8 cellular contexts compared by ENCODE assay signal in the genomic region with DNA sequence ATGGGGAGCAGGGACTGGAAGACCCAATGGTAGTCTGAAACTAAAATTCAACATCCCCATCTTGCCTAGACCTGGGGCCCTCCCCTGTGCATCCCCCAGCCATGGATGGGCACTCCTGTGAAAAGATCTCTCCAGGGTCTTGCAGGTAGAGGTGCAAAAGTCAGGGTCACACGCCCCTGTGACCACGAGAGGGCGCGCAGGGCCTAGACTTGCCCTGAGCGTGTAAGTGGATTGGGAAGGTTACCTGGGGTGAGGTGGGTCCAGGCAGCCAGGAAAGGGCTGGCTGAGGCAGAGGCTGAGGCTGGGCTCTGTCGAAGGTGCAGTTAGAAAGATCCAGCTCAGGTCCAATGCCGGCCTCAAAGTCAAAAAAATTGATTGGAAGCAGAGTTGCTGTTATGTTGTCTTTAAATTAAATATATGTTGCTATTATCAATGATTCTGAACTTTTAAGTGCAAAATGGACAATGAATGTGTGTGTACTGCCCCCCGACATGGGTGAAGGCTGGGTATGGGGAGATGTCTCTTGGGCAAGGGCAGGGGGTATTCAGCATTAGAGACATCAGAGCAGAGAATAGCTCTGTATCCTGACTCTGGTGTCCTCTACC. TPM values are rescaled to one million over a fixed set of nuclear protein-coding genes. Genes with fewer than 3 reads are reported as not detected.
A peak's percentile ranks its signal among the peaks of the same experiment; 100 is the strongest.
DNase-seq lines count a peak whose midpoint lies in the region; FAIRE-seq and TF ChIP-seq lines count a peak whose summit lies in the region.

No MANE protein-coding gene starts in this region.

- no peaks in the 10 kb centered on the region for H3K9me3 ChIP-seq in kidney (ENCODE audit: control insufficient read depth in 1 of 2, low read length in 2 of 2)
- H3K9me3 ChIP-seq in effector memory CD4-positive, alpha-beta T cell (ENCODE audit: control insufficient read depth, low read length): no peaks in the 10 kb centered on the region

- H3K36me3 ChIP-seq in GM06990 (ENCODE audit: control insufficient read depth, insufficient read depth, low read length) (no peaks in the 10 kb centered on the region), kidney (ENCODE audit: control insufficient read depth in 1 of 2, insufficient read depth in 2 of 2, low read length in 2 of 2) (no peaks in the 10 kb centered on the region)
- H3K36me3 ChIP-seq in effector memory CD4-positive, alpha-beta T cell (ENCODE audit: control insufficient read depth, insufficient read depth, low read length): no peaks in the 10 kb centered on the region

- H3K4me1 ChIP-seq in kidney (ENCODE audit: control insufficient read depth in 1 of 2, insufficient read depth in 1 of 2, low read depth in 1 of 2, low read length in 2 of 2): no peaks in the 10 kb centered on the region
- H3K4me1 ChIP-seq in effector memory CD4-positive, alpha-beta T cell (ENCODE audit: control insufficient read depth, insufficient read depth, low read length, poor library complexity, severe bottlenecking): no peaks in the 10 kb centered on the region

- H3K4me3 ChIP-seq in GM06990 (replicated peaks; ENCODE audit: low read depth, low read length) (no peak overlapping the region), kidney (ENCODE audit: low read length in 2 of 2) (no peak overlapping the region)
- no peak overlapping the region for H3K4me3 ChIP-seq in effector memory CD4-positive, alpha-beta T cell (ENCODE audit: insufficient read depth, low read depth, low read length, poor library complexity, severe bottlenecking)

- no peak for FAIRE-seq in kidney (lab: Jason Lieb, UNC)

- intact Hi-C loops in kidney (cut with DNase I): no loop called here

- no peak overlapping the region for H3K9ac ChIP-seq in kidney (ENCODE audit: low read length in 2 of 2)

- peaks cover 7% of the 10 kb centered on the region for H3K27me3 ChIP-seq in GM06990 (replicated peaks; ENCODE audit: control insufficient read depth, insufficient read depth, low read length)
- no peaks in the 10 kb centered on the region for H3K27me3 ChIP-seq in effector memory CD4-positive, alpha-beta T cell (replicated peaks; ENCODE audit: control insufficient read depth, insufficient read depth, low read length, poor library complexity, severe bottlenecking)

- H3K27ac ChIP-seq in kidney (ENCODE audit: low read depth in 2 of 2, low read length in 2 of 2): no peak overlapping the region
- no peak overlapping the region for H3K27ac ChIP-seq in effector memory CD4-positive, alpha-beta T cell (ENCODE audit: insufficient read depth, low read length, poor library complexity, severe bottlenecking)

- TF ChIP-seq CTCF in GM06990 (IDR thresholded peaks at IDR 0.05; ENCODE audit: insufficient read depth, low read length, poor library complexity, severe bottlenecking) (peak; percentile 91), LNCAP (IDR thresholded peaks at IDR 0.05) (peak; percentile 92), kidney (IDR thresholded peaks at IDR 0.05; ENCODE audit: borderline replicate concordance, extremely low read depth, insufficient read depth) (peak; percentile 81)

- DNase-seq in GM06990 (ENCODE audit: extremely low read depth, insufficient read length): peak; percentile 69
- DNase-seq in SW480 (ENCODE audit: low spot score): peak; percentile 81
- peak; percentile 80 for DNase-seq in astrocyte of the hippocampus (ENCODE audit: low read depth, low spot score)
- peak; percentile 81 for DNase-seq in kidney
- peak; percentile 7 to 36 (median 35) for DNase-seq in stimulated activated CD4-positive, alpha-beta T cell treated with anti-CD3 and anti-CD28 coated beads, TNF-alpha, amount 100 ng/mL, for 4 hours (ENCODE audit: low read depth in 3 of 3)
- DNase-seq in effector memory CD4-positive, alpha-beta T cell: no peak
- no peak for DNase-seq in middle frontal gyrus (ENCODE audit: extremely low spot score, low spot score)

RNA-seq across cellular contexts. Expression of a gene that starts 4.8 kb away (rescaled TPM):
- total RNA-seq in kidney: 0.85 TPM
- 1.2 TPM for polyA plus RNA-seq in kidney (ENCODE audit: insufficient read depth, low read depth, low replicate concordance)

RNA-seq across cellular contexts. Expression of a gene that starts 24.3 kb away (rescaled TPM):
- 48.2 TPM for total RNA-seq in kidney
- polyA plus RNA-seq in kidney (ENCODE audit: insufficient read depth, low read depth, low replicate concordance): 78.1 TPM

Comparison
In these comparisons a context has a peak if more than half of its experiments do, and no peak if none do; other contexts are left out.
1. DNase-seq: peak in GM06990 (single experiment), SW480 (single experiment), astrocyte of the hippocampus (single experiment), kidney (single experiment) and stimulated activated CD4-positive, alpha-beta T cell treated with anti-CD3 and anti-CD28 coated beads, TNF-alpha, amount 100 ng/mL, for 4 hours (3 of 3); none in effector memory CD4-positive, alpha-beta T cell (0 of 3) and middle frontal gyrus (single experiment).
2. Peak in every context shown above with its lines, with median percentiles within 50 percentile points of each other: CTCF ChIP-seq.